ENCODE assay signal across 13 cellular contexts in genomic region chr20:36155991-36156390, GRCh38. TPM values are rescaled to one million over a fixed set of nuclear protein-coding genes. Genes with fewer than 3 reads are reported as not detected.
DNase-seq lines count a peak whose midpoint lies in the region; ATAC-seq and TF ChIP-seq lines count a peak whose summit lies in the region.
"Had no signal": no experiment of that assay in that cellular context is flagged by ENCODE, and none has a peak within 500 bp of the region (broad histone marks: within the 10 kb centered on the region; RNA-seq: fewer than 3 reads in every experiment).

No MANE protein-coding gene starts in this region.

- H2AFZ ChIP-seq in neuronal stem cell (ENCODE audit: low read length): no peak overlapping the region

- WGBS in heart right ventricle, 2 donors: 74 to 77% methylated on average over 4 of the region's 4 CpGs
- WGBS in neuronal stem cell (ENCODE audit: extremely low coverage in 2 of 2, insufficient read length in 2 of 2, insufficient replicate concordance in 1 of 2), 2 donors: no CpG with 5 or more reads among the region's 4 CpGs

- peaks cover 10 to 56% (median 25%) of the 10 kb centered on the region in 9 donors for H3K4me1 ChIP-seq in heart right ventricle
- peaks cover 12 to 13% of the 10 kb centered on the region in 2 donors for H3K4me1 ChIP-seq in neuronal stem cell (ENCODE audit: control insufficient read depth in 2 of 2, insufficient read depth in 1 of 2, low read depth in 1 of 2, low read length in 2 of 2)

- TF ChIP-seq CTCF in heart right ventricle (IDR thresholded peaks at IDR 0.05) (no peak), coronary artery (IDR thresholded peaks at IDR 0.05) (no peak), type B pancreatic cell (conservative IDR thresholded peaks at IDR 0.05) (no peak)

- no peak overlapping the region for H2BK5ac ChIP-seq in neuronal stem cell (ENCODE audit: low read length)

- no peak overlapping the region for H2BK15ac ChIP-seq in neuronal stem cell (ENCODE audit: low read length)

- peak overlapping the region; percentile 53 for H2AK5ac ChIP-seq in neuronal stem cell (ENCODE audit: low read depth, low read length)

- H3K27me3 Mint-ChIP-seq in type B pancreatic cell: no peaks in the 10 kb centered on the region
- H3K27me3 Mint-ChIP-seq in T-helper 2 cell treated with Interferon-gamma antibody and Interleukin-4, amounts not matched to agents 5 μg/mL and 100 μg/mL, for 36 hours (ENCODE audit: low read depth): peaks cover 31% of the 10 kb centered on the region

- H3K4ac ChIP-seq in neuronal stem cell (ENCODE audit: low read length): no peak overlapping the region

- H3K36me3 ChIP-seq in heart right ventricle (no peaks in the 10 kb centered on the region), neuronal stem cell (replicated peaks in 1 of 2; ENCODE audit: control insufficient read depth in 2 of 2, insufficient read depth in 2 of 2, low read length in 2 of 2) (no peaks in the 10 kb centered on the region)

- peak overlapping the region in 1 of 10 donors; percentile 1 for H3K27ac ChIP-seq in heart right ventricle
- H3K27ac ChIP-seq in coronary artery: peak overlapping the region in 1 of 2 donors; percentile 90
- H3K27ac ChIP-seq in neuronal stem cell (replicated peaks; ENCODE audit: low read length): no peak overlapping the region
- H3K27ac ChIP-seq: epithelial cell of prostate had no signal

- H2BK120ac ChIP-seq in neuronal stem cell (ENCODE audit: low read depth, low read length): no peak overlapping the region

- H2BK12ac ChIP-seq in neuronal stem cell (ENCODE audit: low read length): no peak overlapping the region

- H4K91ac ChIP-seq in neuronal stem cell (ENCODE audit: low read depth, low read length, poor library complexity): no peak overlapping the region

- no peak for DNase-seq in heart right ventricle
- no peak for DNase-seq in left cardiac atrium
- no peak for DNase-seq in coronary artery (ENCODE audit: low spot score)
- DNase-seq in neuronal stem cell (ENCODE audit: low spot score): no peak
- DNase-seq in type B pancreatic cell (ENCODE audit: extremely low spot score, unreplicated experiment): no peak
- no peak for DNase-seq in T-helper 2 cell treated with Interferon-gamma antibody and Interleukin-4, amounts not matched to agents 5 μg/mL and 100 μg/mL, for 36 hours (ENCODE audit: low spot score)
- DNase-seq: NCI-H226 had no signal

- intact Hi-C loops in heart right ventricle (cut with DNase I) (loop anchor here (1.0 to 5.0 kb wide), 7 partner anchors 41 to 281 kb away; no protein-coding TSS in a partner anchor), left cardiac atrium (cut with DNase I) (loop anchor here in 1 of 2 donors (2.0 kb wide), 1 partner anchor 43 kb away; no protein-coding TSS in a partner anchor)

- H3K9ac ChIP-seq in neuronal stem cell (ENCODE audit: low read depth, low read length, poor library complexity): no peak overlapping the region

- H3K27ac Mint-ChIP-seq in type B pancreatic cell: no peak overlapping the region
- no peak overlapping the region for H3K27ac Mint-ChIP-seq in T-helper 2 cell treated with Interferon-gamma antibody and Interleukin-4, amounts not matched to agents 5 μg/mL and 100 μg/mL, for 36 hours
- H3K27ac Mint-ChIP-seq: CD8-positive, alpha-beta memory T cell had no signal

- peaks cover 16% of the 10 kb centered on the region for H3K4me1 Mint-ChIP-seq in type B pancreatic cell (ENCODE audit: unreplicated experiment)
- peaks cover 2% of the 10 kb centered on the region for H3K4me1 Mint-ChIP-seq in T-helper 2 cell treated with Interferon-gamma antibody and Interleukin-4, amounts not matched to agents 5 μg/mL and 100 μg/mL, for 36 hours (ENCODE audit: low read depth)

- H3K4me2 ChIP-seq in neuronal stem cell (ENCODE audit: insufficient read depth, low read length, poor library complexity, severe bottlenecking): no peak overlapping the region

- H3K79me1 ChIP-seq in neuronal stem cell (ENCODE audit: low read depth, low read length): peaks cover 5% of the 10 kb centered on the region

- no peaks in the 10 kb centered on the region for H3K9me3 ChIP-seq in heart right ventricle
- no peaks in the 10 kb centered on the region for H3K9me3 ChIP-seq in neuronal stem cell (replicated peaks in 1 of 2; ENCODE audit: control insufficient read depth in 2 of 2, insufficient read depth in 1 of 2, low read depth in 1 of 2, low read length in 2 of 2)
- H3K9me3 ChIP-seq: testis had no signal

- H3K4me3 ChIP-seq in heart right ventricle (peak overlapping the region in 7 of 10 donors; percentile 53 to 73 (median 70)), coronary artery (peak overlapping the region; percentile 93), neuronal stem cell (ENCODE audit: low read length in 2 of 2) (peak overlapping the region in 1 of 2 donors; percentile 0)

- peak overlapping the region; percentile 78 for H3K4me3 Mint-ChIP-seq in type B pancreatic cell
- H3K4me3 Mint-ChIP-seq in T-helper 2 cell treated with Interferon-gamma antibody and Interleukin-4, amounts not matched to agents 5 μg/mL and 100 μg/mL, for 36 hours: no peak overlapping the region

- ATAC-seq in heart right ventricle (peak in 1 of 8 donors; percentile 4), left cardiac atrium (no peak), HG03439 (IDR thresholded peaks at IDR 0.05; ENCODE audit: unreplicated experiment) (no peak), GM18861 (IDR thresholded peaks at IDR 0.05; ENCODE audit: unreplicated experiment) (no peak)

- H3K36me3 Mint-ChIP-seq in type B pancreatic cell: no peaks in the 10 kb centered on the region
- no peaks in the 10 kb centered on the region for H3K36me3 Mint-ChIP-seq in T-helper 2 cell treated with Interferon-gamma antibody and Interleukin-4, amounts not matched to agents 5 μg/mL and 100 μg/mL, for 36 hours (ENCODE audit: low read depth)
- H3K36me3 Mint-ChIP-seq: CD8-positive, alpha-beta memory T cell had no signal

- no peak overlapping the region for H4K8ac ChIP-seq in neuronal stem cell (ENCODE audit: low read depth, low read length)

- no peaks in the 10 kb centered on the region for H3K9me3 Mint-ChIP-seq in type B pancreatic cell
- H3K9me3 Mint-ChIP-seq in T-helper 2 cell treated with Interferon-gamma antibody and Interleukin-4, amounts not matched to agents 5 μg/mL and 100 μg/mL, for 36 hours: no peaks in the 10 kb centered on the region
- H3K9me3 Mint-ChIP-seq: CD8-positive, alpha-beta memory T cell; IgD-negative memory B cell had no signal

- no peak overlapping the region for H3K23ac ChIP-seq in neuronal stem cell (ENCODE audit: low read depth, low read length, poor library complexity)

- no peak overlapping the region for H3K14ac ChIP-seq in neuronal stem cell (ENCODE audit: low read length)

- H3K27me3 ChIP-seq in heart right ventricle: peaks cover 0 to 22% (median 0%) of the 10 kb centered on the region in 7 donors
- peaks cover 0 to 2% (median 0%) of the 10 kb centered on the region in 3 experiments for H3K27me3 ChIP-seq in neuronal stem cell (ENCODE audit: control insufficient read depth in 3 of 3, insufficient read depth in 3 of 3, low read depth in 1 of 3, low read length in 3 of 3)
- H3K27me3 ChIP-seq: testis had no signal

- H3K18ac ChIP-seq in neuronal stem cell (ENCODE audit: low read length): no peak overlapping the region

RNA-seq across cellular contexts. Expression of gene EPB41L1, which starts 1.5 kb away (rescaled TPM):
- total RNA-seq in heart right ventricle: 10 to 100 TPM; 11.1 to 21.7 (median 16.9) TPM
- polyA plus RNA-seq in heart right ventricle: 1 to 10 TPM; 7.5 to 8.0 TPM
- total RNA-seq in left cardiac atrium: 10 to 100 TPM; 20.5 to 32.1 TPM
- 40.6 TPM for polyA plus RNA-seq in neuronal stem cell (2013, experiment 1 of 2)
- 41.6 TPM for polyA plus RNA-seq in neuronal stem cell (2013, experiment 2 of 2)
- total RNA-seq in type B pancreatic cell (ENCODE audit: low replicate concordance): 62.7 and 68.1 TPM in 2 replicates
- polyA plus RNA-seq: CD8-positive, alpha-beta memory T cell had no signal
